Comparison of ENCODE assay signal across 20 cellular contexts in the genomic region with DNA sequence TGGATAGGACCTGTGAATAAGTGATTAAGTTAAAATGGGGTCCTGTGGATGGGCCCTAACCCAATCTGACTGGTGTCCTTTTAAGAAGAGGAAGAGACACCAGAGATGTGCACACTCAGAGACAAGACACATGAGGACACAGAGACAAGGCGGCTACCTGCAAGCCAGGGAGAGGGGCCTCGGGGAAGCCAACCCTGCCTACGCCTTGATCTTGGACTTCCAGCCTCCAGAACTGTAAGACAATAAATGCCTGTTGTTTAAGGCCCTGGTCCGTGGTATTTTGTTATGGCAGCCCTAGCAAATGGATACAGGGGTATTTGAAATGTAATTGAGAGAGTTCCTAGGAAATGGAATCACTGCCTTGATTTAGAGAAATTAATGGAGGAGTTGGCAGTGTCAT.
DNase-seq lines count a peak whose midpoint lies in the region; ATAC-seq, FAIRE-seq and TF ChIP-seq lines count a peak whose summit lies in the region.
"Had no signal": no experiment of that assay in that cellular context is flagged by ENCODE, and none has a peak within 500 bp of the region (broad histone marks: within the 10 kb centered on the region; RNA-seq: fewer than 3 reads in every experiment).

No MANE protein-coding gene starts in this region.

- H3K23me2 ChIP-seq in H9 (ENCODE audit: insufficient read length, low read depth, low read length, poor library complexity, severe bottlenecking) (no peaks in the 10 kb centered on the region), H1 (ENCODE audit: low read depth, low read length) (peaks cover 15% of the 10 kb centered on the region)

- H4K8ac ChIP-seq in H9 (replicated peaks; ENCODE audit: insufficient read length, low read depth, low read length) (peak overlapping the region; percentile 6), H1 (ENCODE audit: extremely low read depth, insufficient read depth, low read length) (no peak overlapping the region)

- H3K4ac ChIP-seq in H9 (ENCODE audit: low read depth, low read length) (no peak overlapping the region), H1 (replicated peaks; ENCODE audit: insufficient read length, low read depth, low read length) (no peak overlapping the region)

- DNase-seq in H9 (no peak), K562 (ENCODE audit: extremely low read depth in 1 of 4, low spot score in 3 of 4) (no peak), H1 (ENCODE audit: low read depth in 1 of 2, low spot score in 2 of 2) (no peak), NCI-H1694 (lab: John Stamatoyannopoulos, UW) (no peak), hypothalamus (lab: John Stamatoyannopoulos, UW) (no peak), NCI-H2196 (lab: John Stamatoyannopoulos, UW; ENCODE audit: unreplicated experiment) (no peak)
- DNase-seq: AML-193; Caco-2; Calu3; CD4-positive, alpha-beta T cell; CD8-positive, alpha-beta T cell; DMS79 treated with DMSO at 0.1 percent for 48 hours; GF-D8 had no signal

- H3K9me1 ChIP-seq in K562 (ENCODE audit: control insufficient read depth, insufficient read depth, low read length) = no peaks in the 10 kb centered on the region

- H3K36me3 ChIP-seq in K562 (ENCODE audit: control insufficient read depth, insufficient read depth, low read length) (peaks cover 6% of the 10 kb centered on the region; the same call in 2 of the 3 replicates), H1 (ENCODE audit: control insufficient read depth in 2 of 4, insufficient read depth in 4 of 4, low read length in 3 of 4) (no peaks in the 10 kb centered on the region)
- H3K36me3 ChIP-seq: BLaER1 treated with 17β-estradiol and CSF1 and Interleukin-3, amounts not matched to agents 10 nM and 100 nM had no signal

- CTCF ChIA-PET in K562 (lab: Yijun Ruan, JAX; ENCODE audit: low intra/inter-chr PET ratio) (no interaction called here), H1 (lab: Charles Lee; ENCODE audit: partially characterized antibody) (no interaction called here)

- H3K27me3 ChIP-seq in H9 (ENCODE audit: insufficient read depth, low read length) (no peaks in the 10 kb centered on the region), K562 (ENCODE audit: control insufficient read depth in 2 of 2, insufficient read depth in 2 of 2, low read length in 2 of 2) (peaks cover 0 to 24% of the 10 kb centered on the region in 2 experiments; a peak in 4 of 5 replicates), H1 (replicated peaks in 1 of 4; ENCODE audit: control insufficient read depth in 3 of 4, extremely low read depth in 1 of 4, insufficient read depth in 3 of 4, low read length in 3 of 4) (0 out of 7 replicates have a peak, but pooled peaks cover 0 to 2% (median 0%) of the 10 kb centered on the region in 4 experiments)
- H3K27me3 ChIP-seq: BLaER1 treated with 17β-estradiol and CSF1 and Interleukin-3, amounts not matched to agents 10 nM and 100 nM had no signal

- H2BK5ac ChIP-seq in H9 (ENCODE audit: insufficient read length, low read length) (no peak overlapping the region), H1 (ENCODE audit: low read depth, low read length) (no peak overlapping the region)

- H4K5ac ChIP-seq in H9 (ENCODE audit: insufficient read length, low read depth, low read length) (no peak overlapping the region), H1 (ENCODE audit: insufficient read length, low read depth, low read length) (no peak overlapping the region)

- no peak overlapping the region for H3K27ac ChIP-seq in H9 (ENCODE audit: insufficient read length, low read depth, low read length)
- no peak overlapping the region for H3K27ac ChIP-seq in K562 (ENCODE audit: extremely low read depth, low read depth, low read length)
- no peak overlapping the region for H3K27ac ChIP-seq in H1 (ENCODE audit: low read depth, low read length)
- H3K27ac ChIP-seq: 22Rv1; A549; BLaER1 treated with 17β-estradiol and CSF1 and Interleukin-3, amounts not matched to agents 10 nM and 100 nM; C4-2B had no signal

- H2BK15ac ChIP-seq in H9 (ENCODE audit: low read depth, low read length) = no peak overlapping the region
- no peak overlapping the region for H2BK15ac ChIP-seq in H1 (ENCODE audit: low read length)

- H3K14ac ChIP-seq in H9 (ENCODE audit: insufficient read depth, low read length) (no peak overlapping the region), H1 (ENCODE audit: insufficient read length) (no peak overlapping the region)

- H3K4me3 ChIP-seq in K562 (peak overlapping the region; percentile 37), H1 (ENCODE audit: extremely low read depth in 1 of 4, insufficient read depth in 2 of 4, low read depth in 3 of 4, low read length in 4 of 4) (no peak overlapping the region)
- H3K4me3 ChIP-seq: A549; BLaER1 treated with 17β-estradiol and CSF1 and Interleukin-3, amounts not matched to agents 10 nM and 100 nM had no signal

- WGBS in H9 (ENCODE audit: extremely low coverage, insufficient read length, low lambda C conversion rate) = no CpG with 5 or more reads among the region's 4 CpGs
- WGBS in K562 (ENCODE audit: insufficient coverage, low coverage, missing lambda C conversion rate) = 44% methylated on average over 4 of the region's 4 CpGs
- 94% methylated on average over 4 of the region's 4 CpGs; no CpG with 5 or more reads in 1 of the 2 experiments for WGBS in H1 (ENCODE audit: extremely low coverage in 1 of 2, insufficient coverage in 1 of 2, insufficient read length in 1 of 2, insufficient replicate concordance in 2 of 2, low coverage in 1 of 2, low lambda C conversion rate in 2 of 2, missing lambda C conversion rate in 1 of 2), 2 experiments

- H3K18ac ChIP-seq in H9 (ENCODE audit: insufficient read length, low read depth, low read length) (no peak overlapping the region), H1 (ENCODE audit: extremely low read depth, low read length) (no peak overlapping the region)

- H3K4me1 Mint-ChIP-seq in H9 = no peaks in the 10 kb centered on the region
- H3K4me1 Mint-ChIP-seq: B cell had no signal

- H3T11ph ChIP-seq in H9 (ENCODE audit: low read length) = no peak overlapping the region

- H3K4me2 ChIP-seq in H9 (ENCODE audit: insufficient read depth, insufficient read length, low read length) (no peak overlapping the region), K562 (ENCODE audit: insufficient read depth, low read length) (peak overlapping the region; percentile 79), H1 (ENCODE audit: insufficient read depth in 1 of 2, low read depth in 2 of 2, low read length in 2 of 2) (no peak overlapping the region)
- H3K4me2 ChIP-seq: A549; BLaER1 treated with 17β-estradiol and CSF1 and Interleukin-3, amounts not matched to agents 10 nM and 100 nM had no signal

- H2AFZ ChIP-seq in H9 (ENCODE audit: low read length) (no peak overlapping the region), K562 (ENCODE audit: low read depth, low read length) (no peak overlapping the region), H1 (ENCODE audit: low read length) (no peak overlapping the region)

- H3K4me1 ChIP-seq in H9 (ENCODE audit: insufficient read depth, low read length) (no peaks in the 10 kb centered on the region), K562 (replicated peaks in 1 of 2; ENCODE audit: control insufficient read depth in 2 of 2, insufficient read depth in 2 of 2, low read length in 2 of 2) (no peaks in the 10 kb centered on the region), H1 (replicated peaks in 1 of 4; ENCODE audit: control insufficient read depth in 3 of 4, insufficient read depth in 4 of 4, low read length in 3 of 4) (no peaks in the 10 kb centered on the region)
- H3K4me1 ChIP-seq: A549; BLaER1 treated with 17β-estradiol and CSF1 and Interleukin-3, amounts not matched to agents 10 nM and 100 nM; Caco-2 had no signal

- TF ChIP-seq RAD21 in K562 (CRISPR knock-in tag; conservative IDR thresholded peaks at IDR 0.05 in 1 of 2, IDR thresholded peaks at IDR 0.05 in 1 of 2) (no peak), H1 (IDR thresholded peaks at IDR 0.05 in 1 of 2, conservative IDR thresholded peaks at IDR 0.05 in 1 of 2; ENCODE audit: low read depth in 2 of 2, low read length in 2 of 2) (no peak)

- H2BK120ac ChIP-seq in H9 (ENCODE audit: low read depth, low read length, poor library complexity, severe bottlenecking) (no peak overlapping the region), H1 (replicated peaks; ENCODE audit: low read depth, low read length) (no peak overlapping the region)

- no peak for FAIRE-seq in K562 (lab: Jason Lieb, UNC)
- no peak for FAIRE-seq in H1 (lab: Jason Lieb, UNC)
- FAIRE-seq: A549, G401.6, GM19239 had no signal

- ATAC-seq in K562 = no peak
- ATAC-seq: A549; CD8-positive, alpha-beta T cell had no signal

- TF ChIP-seq CTCF in H9 (conservative IDR thresholded peaks at IDR 0.05) = no peak
- no peak for TF ChIP-seq CTCF in K562 (IDR thresholded peaks at IDR 0.05 in 2 of 3, conservative IDR thresholded peaks at IDR 0.05 in 1 of 3; ENCODE audit: insufficient read depth in 2 of 3, low read depth in 1 of 3, low read length in 3 of 3)
- no peak for TF ChIP-seq CTCF in H1 (IDR thresholded peaks at IDR 0.05; ENCODE audit: control extremely low read depth in 1 of 3, insufficient read depth in 1 of 3, low read depth in 1 of 3, low read length in 3 of 3)

- H2AK5ac ChIP-seq in H9 (ENCODE audit: insufficient read length, low read length) = no peak overlapping the region
- 0 out of 2 replicates have a peak overlapping the region, but pooled peaks have one; percentile 96 for H2AK5ac ChIP-seq in H1 (ENCODE audit: low read depth, low read length)

- POLR2A ChIA-PET in K562 (lab: Yijun Ruan, JAX) = interaction anchor here (0.7 kb wide), 1 partner anchor 9 kb away, joined by 3 read pairs; no protein-coding TSS in a partner anchor
- POLR2A ChIA-PET in H1 (lab: Charles Lee; ENCODE audit: partially characterized antibody) = no interaction called here

- H3K27me3 Mint-ChIP-seq in H9 (ENCODE audit: low read depth) = no peaks in the 10 kb centered on the region; the same call in 1 of the 2 replicates
- H3K27me3 Mint-ChIP-seq: B cell had no signal

- no peak overlapping the region for H3K56ac ChIP-seq in H9 (ENCODE audit: insufficient read length, low read depth, low read length)
- H3K56ac ChIP-seq in H1 (replicated peaks; ENCODE audit: insufficient read length, low read depth, low read length) = peak overlapping the region; percentile 83

- H2BK20ac ChIP-seq in H9 (ENCODE audit: low read depth, low read length, poor library complexity, severe bottlenecking) (no peak overlapping the region), H1 (ENCODE audit: low read length) (no peak overlapping the region)

- no peaks in the 10 kb centered on the region for H4K20me1 ChIP-seq in H9 (ENCODE audit: control insufficient read depth, insufficient read depth, insufficient read length)
- H4K20me1 ChIP-seq in K562 (replicated peaks; ENCODE audit: control insufficient read depth, insufficient read depth, low read length) = no peaks in the 10 kb centered on the region
- peaks cover 0 to 10% of the 10 kb centered on the region in 2 experiments for H4K20me1 ChIP-seq in H1 (replicated peaks in 1 of 2; ENCODE audit: control insufficient read depth in 1 of 2, insufficient read depth in 2 of 2, low read length in 2 of 2)
- H4K20me1 ChIP-seq: BLaER1 treated with 17β-estradiol and CSF1 and Interleukin-3, amounts not matched to agents 10 nM and 100 nM had no signal

- intact Hi-C loops in K562 (cut with micrococcal nuclease) = no loop called here

- H3K27ac Mint-ChIP-seq in H9 = no peak overlapping the region
- H3K27ac Mint-ChIP-seq: B cell; CD4-positive, alpha-beta T cell; CD8-positive, alpha-beta T cell had no signal

- H3K79me1 ChIP-seq in H9 (ENCODE audit: insufficient read depth, low read depth, low read length, poor library complexity, severe bottlenecking) (no peaks in the 10 kb centered on the region), H1 (ENCODE audit: low read depth, low read length) (no peaks in the 10 kb centered on the region)

- TF ChIP-seq EP300 in K562 (IDR thresholded peaks at IDR 0.05; ENCODE audit: low read length) = no peak
- TF ChIP-seq EP300 in H1 (IDR thresholded peaks at IDR 0.05; ENCODE audit: borderline replicate concordance in 1 of 2, low read depth in 2 of 2, low read length in 2 of 2) = no peak

- H4K91ac ChIP-seq in H9 (ENCODE audit: insufficient read length, low read depth, low read length) = no peak overlapping the region
- no peak overlapping the region for H4K91ac ChIP-seq in H1 (replicated peaks; ENCODE audit: insufficient read length, low read length)

- H3K79me2 ChIP-seq in H9 (ENCODE audit: insufficient read depth, low read length) = no peaks in the 10 kb centered on the region
- 0 out of 3 replicates have a peak, but pooled peaks cover 6% of the 10 kb centered on the region for H3K79me2 ChIP-seq in K562 (ENCODE audit: control insufficient read depth, insufficient read depth, low read length)
- H3K79me2 ChIP-seq in H1 (ENCODE audit: control insufficient read depth in 1 of 2, insufficient read depth in 2 of 2, low read length in 2 of 2) = no peaks in the 10 kb centered on the region

- no peaks in the 10 kb centered on the region for H3K36me3 Mint-ChIP-seq in H9 (ENCODE audit: insufficient read depth in 1 of 3, low read depth in 3 of 3)
- H3K36me3 Mint-ChIP-seq: CD8-positive, alpha-beta T cell had no signal

- no peak overlapping the region for H3K9ac ChIP-seq in H9 (ENCODE audit: extremely low read depth, insufficient read length, low read length)
- H3K9ac ChIP-seq in K562 (ENCODE audit: insufficient read depth in 1 of 2, low read depth in 2 of 2, low read length in 2 of 2) = no peak overlapping the region
- no peak overlapping the region for H3K9ac ChIP-seq in H1 (replicated peaks in 1 of 4; ENCODE audit: extremely low read depth in 1 of 4, low read depth in 3 of 4, low read length in 3 of 4)
- H3K9ac ChIP-seq: BLaER1 treated with 17β-estradiol and CSF1 and Interleukin-3, amounts not matched to agents 10 nM and 100 nM had no signal

- no TSS peak for BruUV-seq in K562 (replicated peaks; lab: Mats Ljungman, UMichigan)

- TF ChIP-seq POLR2A in K562 (conservative IDR thresholded peaks at IDR 0.05) (no peak), H1 (IDR thresholded peaks at IDR 0.05; ENCODE audit: control extremely low read depth in 1 of 2, low read depth in 2 of 2, low read length in 2 of 2) (no peak)

- H3K9me3 ChIP-seq in H9 (ENCODE audit: control insufficient read depth, low read depth, low read length) (no peaks in the 10 kb centered on the region), K562 (replicated peaks; ENCODE audit: control insufficient read depth, insufficient read depth, low read depth, low read length) (no peaks in the 10 kb centered on the region; the same call in 1 of the 2 replicates), H1 (ENCODE audit: insufficient read depth in 2 of 2, low read depth in 1 of 2, low read length in 1 of 2) (no peaks in the 10 kb centered on the region)
- H3K9me3 ChIP-seq: A549; BLaER1 treated with 17β-estradiol and CSF1 and Interleukin-3, amounts not matched to agents 10 nM and 100 nM; Caco-2 had no signal

- in situ Hi-C loops in K562 (cut with MboI) = no loop called here

- H3K9me3 Mint-ChIP-seq in H9 = no peaks in the 10 kb centered on the region
- H3K9me3 Mint-ChIP-seq: CD4-positive, alpha-beta T cell; CD8-positive, alpha-beta T cell had no signal

- no peak overlapping the region for H3K23ac ChIP-seq in H9 (ENCODE audit: insufficient read length, low read depth, low read length)
- H3K23ac ChIP-seq in H1 (ENCODE audit: insufficient read length) = no peak overlapping the region

- H2BK12ac ChIP-seq in H9 (ENCODE audit: insufficient read length, low read depth, low read length) (no peak overlapping the region), H1 (ENCODE audit: low read depth, low read length) (no peak overlapping the region)

- no peak overlapping the region; a peak in 1 of 5 replicates for H3K4me3 Mint-ChIP-seq in H9
- H3K4me3 Mint-ChIP-seq: B cell; CD4-positive, alpha-beta T cell; CD8-positive, alpha-beta T cell had no signal
